Comparison of ENCODE assay signal across 8 cellular contexts in genomic region chr12:47942327-47943230, GRCh38. TPM values are rescaled to one million over a fixed set of nuclear protein-coding genes. Genes with fewer than 3 reads are reported as not detected.
DNase-seq lines count a peak whose midpoint lies in the region; ATAC-seq and TF ChIP-seq lines count a peak whose summit lies in the region.
"Had no signal": no experiment of that assay in that cellular context is flagged by ENCODE, and none has a peak within 500 bp of the region (broad histone marks: within the 10 kb centered on the region; RNA-seq: fewer than 3 reads in every experiment).

No MANE protein-coding gene starts in this region.

- no peaks in the 10 kb centered on the region for H3K36me3 Mint-ChIP-seq in activated B cell treated with CpG ODN at 0.5 μM for 24 hours (ENCODE audit: low read depth)

- ATAC-seq in activated B cell treated with CpG ODN at 0.5 μM for 24 hours (ENCODE audit: low read depth) (peak; percentile 56), GM21717 (IDR thresholded peaks at IDR 0.05; ENCODE audit: unreplicated experiment) (no peak)

- no peaks in the 10 kb centered on the region for H3K4me1 ChIP-seq in hepatocyte (ENCODE audit: insufficient read depth)

- CTCF ChIA-PET in activated B cell treated with CpG ODN at 0.5 μM for 24 hours (lab: Charles Lee): interaction anchor here (0.6 to 1.1 kb wide), 2 partner anchors 225 to 676 kb away, joined by 3 to 4 read pairs; no protein-coding TSS in a partner anchor

- H4K20me1 ChIP-seq in hepatocyte (ENCODE audit: insufficient read depth, poor library complexity, severe bottlenecking): no peaks in the 10 kb centered on the region

- TF ChIP-seq CTCF in GM20000 (IDR thresholded peaks at IDR 0.05; ENCODE audit: extremely low read depth, missing control alignments): no peak
- no peak for TF ChIP-seq CTCF in activated B cell treated with CpG ODN at 0.5 μM for 24 hours (IDR thresholded peaks at IDR 0.05)
- no peak for TF ChIP-seq CTCF in hepatocyte (IDR thresholded peaks at IDR 0.05; ENCODE audit: poor library complexity)

- H3K9me2 ChIP-seq in hepatocyte (replicated peaks; ENCODE audit: insufficient read depth): no peaks in the 10 kb centered on the region

- POLR2A ChIA-PET in activated B cell treated with CpG ODN at 0.5 μM for 24 hours (lab: Charles Lee): no interaction called here

- no peak overlapping the region for H3K27ac Mint-ChIP-seq in activated B cell treated with CpG ODN at 0.5 μM for 24 hours

- H3K9me3 ChIP-seq in hepatocyte (ENCODE audit: low read depth): no peaks in the 10 kb centered on the region

- H3K27me3 Mint-ChIP-seq in activated B cell treated with CpG ODN at 0.5 μM for 24 hours: peaks cover 18% of the 10 kb centered on the region

- no peak overlapping the region for H2AFZ ChIP-seq in hepatocyte

- H3K36me3 ChIP-seq in hepatocyte (replicated peaks; ENCODE audit: insufficient read depth, low read depth): no peaks in the 10 kb centered on the region

- no peak overlapping the region for H3K4me3 Mint-ChIP-seq in activated B cell treated with CpG ODN at 0.5 μM for 24 hours

- intact Hi-C loops in activated B cell treated with CpG ODN at 0.5 μM for 24 hours (cut with micrococcal nuclease): loop anchor here (1.0 to 2.0 kb wide), 2 partner anchors 247 to 676 kb away; no protein-coding TSS in a partner anchor

- 90% methylated on average over 28 of the region's 52 CpGs for WGBS in hepatocyte (ENCODE audit: low lambda C conversion rate, missing lambda C conversion rate)

- DNase-seq in GM20000 (ENCODE audit: low spot score) (peak; percentile 61), activated B cell treated with CpG ODN at 0.5 μM for 24 hours (peak; percentile 25), germinal center (ENCODE audit: low spot score) (peak; percentile 56), hepatocyte (ENCODE audit: low spot score) (no peak), NCI-H774 (lab: John Stamatoyannopoulos, UW) (no peak)
- DNase-seq in stimulated activated CD8-positive, alpha-beta memory T cell treated with anti-CD3 and anti-CD28 coated beads, Interleukin-12 subunit alpha, Interleukin-12 subunit beta, amount 100 ng/mL, for 1 hour (ENCODE audit: low read depth): peak; percentile 23
- DNase-seq: KG1 had no signal

- no peaks in the 10 kb centered on the region for H3K27me3 ChIP-seq in hepatocyte

- no peaks in the 10 kb centered on the region for H3K9me3 Mint-ChIP-seq in activated B cell treated with CpG ODN at 0.5 μM for 24 hours

- H3K4me3 ChIP-seq in hepatocyte: no peak overlapping the region

- H3K4me2 ChIP-seq in hepatocyte: no peak overlapping the region

- no peaks in the 10 kb centered on the region for H3K4me1 Mint-ChIP-seq in activated B cell treated with CpG ODN at 0.5 μM for 24 hours

- H3K79me2 ChIP-seq in hepatocyte: no peaks in the 10 kb centered on the region

- H3K27ac ChIP-seq in hepatocyte: no peak overlapping the region

RNA-seq across cellular contexts. Expression of gene TMEM106C, which starts 20.8 kb away (rescaled TPM):
- total RNA-seq in activated B cell treated with CpG ODN at 0.5 μM for 24 hours (24.5 and 31.3 TPM in 2 replicates), hepatocyte (113 and 124 TPM in 2 replicates)
- polyA plus RNA-seq in hepatocyte: 98.1 and 101 TPM in 2 replicates

RNA-seq across cellular contexts. Expression of gene VDR, which starts 37.8 kb away (rescaled TPM):
- total RNA-seq in activated B cell treated with CpG ODN at 0.5 μM for 24 hours: 0.64 and 0.86 TPM in 2 replicates
- 2.6 and 3.2 TPM in 2 replicates for total RNA-seq in hepatocyte
- 4.9 and 6.1 TPM in 2 replicates for polyA plus RNA-seq in hepatocyte

Comparison
In these comparisons a context has a peak if more than half of its experiments do, and no peak if none do; other contexts are left out.
1. DNase-seq: peak in GM20000 (single experiment), activated B cell treated with CpG ODN at 0.5 μM for 24 hours (single experiment), germinal center (single experiment) and stimulated activated CD8-positive, alpha-beta memory T cell treated with anti-CD3 and anti-CD28 coated beads, Interleukin-12 subunit alpha, Interleukin-12 subunit beta, amount 100 ng/mL, for 1 hour (single experiment); none in hepatocyte (single experiment) and NCI-H774 (single experiment).